In the genomic region with DNA sequence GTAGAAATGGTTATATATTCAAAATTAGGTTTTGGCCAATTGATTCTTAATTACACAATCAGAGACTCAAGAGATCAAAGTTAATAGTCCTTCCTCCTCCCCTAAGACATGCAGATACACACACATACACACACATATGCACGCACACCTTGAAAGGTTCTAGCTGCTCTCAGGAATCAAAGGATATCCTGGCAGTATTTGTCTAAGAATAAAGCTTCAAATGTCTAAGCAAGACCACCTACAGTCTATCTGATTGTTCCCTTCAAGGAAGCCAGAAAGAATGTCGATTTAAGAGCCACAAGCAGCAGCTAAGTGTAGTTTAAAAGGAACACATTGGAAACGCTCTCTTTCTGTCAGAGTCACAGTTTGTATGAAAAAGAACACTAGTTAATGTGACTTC, we compare ENCODE assay signal across 28 cellular contexts.
"Had no signal": no experiment of that assay in that cellular context is flagged by ENCODE, and none has a peak within 500 bp of the region (broad histone marks: within the 10 kb centered on the region; RNA-seq: fewer than 3 reads in every experiment).

No MANE protein-coding gene starts in this region.

- H3K27ac Mint-ChIP-seq: activated CD4-positive, alpha-beta memory T cell treated with anti-CD3 and anti-CD28 coated beads for 36 hours; activated CD4-positive, alpha-beta T cell treated with anti-CD3 and anti-CD28 coated beads, Interleukin-2, amount 10 ng/mL, durations not matched to agents 7 days and 5 days; activated naive CD4-positive, alpha-beta T cell treated with anti-CD3 and anti-CD28 coated beads for 36 hours; activated naive CD8-positive, alpha-beta T cell; brain; T-cell had no signal

- H3K9me3 Mint-ChIP-seq: brain had no signal

- ATAC-seq: activated T-cell treated with anti-CD3 and anti-CD28 coated beads, Interleukin-2, amount 50 U/mL, for 4 hours; Panc1; Right ventricle myocardium inferior; T-cell had no signal

- DNase-seq: activated CD4-positive, alpha-beta memory T cell treated with anti-CD3 and anti-CD28 coated beads for 36 hours; activated CD4-positive, alpha-beta T cell treated with anti-CD3 and anti-CD28 coated beads, Interleukin-2, amount 10 ng/mL, durations not matched to agents 7 days and 5 days; activated CD4-positive, CD25-positive, alpha-beta regulatory T cell; activated CD8-positive, alpha-beta memory T cell treated with anti-CD3 and anti-CD28 coated beads for 24 hours; activated effector memory CD4-positive, alpha-beta T cell treated with anti-CD3 and anti-CD28 coated beads, Interleukin-2, amount 50 U/mL, for 16 hours; activated naive CD4-positive, alpha-beta T cell treated with anti-CD3 and anti-CD28 coated beads for 36 hours; activated T-cell treated with anti-CD3 and anti-CD28 coated beads, Interleukin-2, amount 50 U/mL, for 4 hours; amygdala; NCI-H1092; NCI-H1417 treated with DMSO at 0.1 percent for 48 hours; NCI-H1694; NCI-H2029; NCI-H2107; NCI-H2227 treated with DMSO at 0.1 percent for 48 hours; NCI-H446 treated with DMSO at 0.1 percent for 48 hours; NCI-H524 treated with DMSO at 0.1 percent for 48 hours; NCI-H82; OCI-M1; RPMI8226; T-cell; T-helper 2 cell; T1000 had no signal

- H3K4me3 Mint-ChIP-seq: activated CD4-positive, alpha-beta memory T cell treated with anti-CD3 and anti-CD28 coated beads for 36 hours; activated CD4-positive, alpha-beta T cell treated with anti-CD3 and anti-CD28 coated beads, Interleukin-2, amount 10 ng/mL, durations not matched to agents 7 days and 5 days; activated naive CD4-positive, alpha-beta T cell treated with anti-CD3 and anti-CD28 coated beads for 36 hours; activated naive CD8-positive, alpha-beta T cell; activated T-cell treated with anti-CD3 and anti-CD28 coated beads, Interleukin-2, amount 50 U/mL, for 4 hours; brain; central memory CD8-positive, alpha-beta T cell; T-cell had no signal

- H3K36me3 Mint-ChIP-seq: activated CD4-positive, alpha-beta memory T cell treated with anti-CD3 and anti-CD28 coated beads for 36 hours; activated naive CD8-positive, alpha-beta T cell; brain; T-cell had no signal

- H3K27me3 Mint-ChIP-seq: activated CD4-positive, alpha-beta memory T cell treated with anti-CD3 and anti-CD28 coated beads for 36 hours; activated CD4-positive, alpha-beta T cell treated with anti-CD3 and anti-CD28 coated beads, Interleukin-2, amount 10 ng/mL, durations not matched to agents 7 days and 5 days; activated naive CD8-positive, alpha-beta T cell; brain; central memory CD8-positive, alpha-beta T cell; T-cell had no signal

- H3K4me1 Mint-ChIP-seq: activated CD4-positive, alpha-beta T cell treated with anti-CD3 and anti-CD28 coated beads, Interleukin-2, amount 10 ng/mL, durations not matched to agents 7 days and 5 days; central memory CD8-positive, alpha-beta T cell; T-cell had no signal

- H3K4me3 ChIP-seq: SK-N-MC had no signal
